13 cellular contexts compared by ENCODE assay signal in genomic region chr1:174222166-174222949, GRCh38.
DNase-seq lines count a peak whose midpoint lies in the region; ATAC-seq lines count a peak whose summit lies in the region.
"Had no signal": no experiment of that assay in that cellular context is flagged by ENCODE, and none has a peak within 500 bp of the region (broad histone marks: within the 10 kb centered on the region; RNA-seq: fewer than 3 reads in every experiment).

No MANE protein-coding gene starts in this region.

- ATAC-seq in activated T-cell treated with anti-CD3 and anti-CD28 coated beads, Interleukin-2, amount 50 U/mL, for 72 hours (replicated peaks in 1 of 2), result peak; percentile 79 to 95
- no peak for ATAC-seq in GM21619 (IDR thresholded peaks at IDR 0.05; ENCODE audit: unreplicated experiment)
- ATAC-seq: body of pancreas; naive thymus-derived CD8-positive, alpha-beta T cell had no signal

- peaks cover 18% of the 10 kb centered on the region for H3K4me1 Mint-ChIP-seq in activated T-cell treated with anti-CD3 and anti-CD28 coated beads, Interleukin-2, amount 50 U/mL, for 72 hours (ENCODE audit: low read depth)
- peaks cover 30% of the 10 kb centered on the region for H3K4me1 Mint-ChIP-seq in stimulated activated naive CD8-positive, alpha-beta T cell treated with anti-CD3 and anti-CD28 coated beads, Interleukin-15, Interleukin-2, amounts not matched to agents 100 ng/mL and 50 ng/mL, for 24 hours (ENCODE audit: low read depth)

- H3K36me3 Mint-ChIP-seq in activated T-cell treated with anti-CD3 and anti-CD28 coated beads, Interleukin-2, amount 50 U/mL, for 72 hours (ENCODE audit: insufficient read depth in 2 of 2), result peaks cover 7 to 17% of the 10 kb centered on the region in 2 donors
- H3K36me3 Mint-ChIP-seq in stimulated activated naive CD8-positive, alpha-beta T cell treated with anti-CD3 and anti-CD28 coated beads, Interleukin-15, Interleukin-2, amounts not matched to agents 100 ng/mL and 50 ng/mL, for 24 hours (ENCODE audit: low read depth), result peaks cover 39% of the 10 kb centered on the region

- no peak for DNase-seq in activated T-cell treated with anti-CD3 and anti-CD28 coated beads, Interleukin-2, amount 50 U/mL, for 72 hours
- no peak for DNase-seq in activated T-cell treated with anti-CD3 and anti-CD28 coated beads, Interleukin-2, amount 50 U/mL, for 1 hour
- DNase-seq in RKO (ENCODE audit: low spot score), result peak; percentile 7
- peak; percentile 74 for DNase-seq in fibroblast of gingiva (ENCODE audit: low read depth)
- DNase-seq in NK-92 (lab: John Stamatoyannopoulos, UW; ENCODE audit: unreplicated experiment), result no peak
- DNase-seq in NCI-H1417 treated with DMSO at 0.1 percent for 48 hours (lab: John Stamatoyannopoulos, UW), result no peak
- DNase-seq: body of pancreas; DMS79; naive thymus-derived CD8-positive, alpha-beta T cell; sigmoid colon; T1000 had no signal

- no peak overlapping the region for H3K4me3 Mint-ChIP-seq in activated T-cell treated with anti-CD3 and anti-CD28 coated beads, Interleukin-2, amount 50 U/mL, for 72 hours
- no peak overlapping the region for H3K4me3 Mint-ChIP-seq in stimulated activated naive CD8-positive, alpha-beta T cell treated with anti-CD3 and anti-CD28 coated beads, Interleukin-15, Interleukin-2, amounts not matched to agents 100 ng/mL and 50 ng/mL, for 24 hours
- H3K4me3 Mint-ChIP-seq: naive thymus-derived CD8-positive, alpha-beta T cell had no signal

- peak overlapping the region; percentile 81 for H3K27ac Mint-ChIP-seq in activated T-cell treated with anti-CD3 and anti-CD28 coated beads, Interleukin-2, amount 50 U/mL, for 72 hours
- peak overlapping the region; percentile 8 for H3K27ac Mint-ChIP-seq in stimulated activated naive CD8-positive, alpha-beta T cell treated with anti-CD3 and anti-CD28 coated beads, Interleukin-15, Interleukin-2, amounts not matched to agents 100 ng/mL and 50 ng/mL, for 24 hours

- H3K27me3 Mint-ChIP-seq in activated T-cell treated with anti-CD3 and anti-CD28 coated beads, Interleukin-2, amount 50 U/mL, for 72 hours (ENCODE audit: low read depth), result no peaks in the 10 kb centered on the region
- H3K27me3 Mint-ChIP-seq in stimulated activated naive CD8-positive, alpha-beta T cell treated with anti-CD3 and anti-CD28 coated beads, Interleukin-15, Interleukin-2, amounts not matched to agents 100 ng/mL and 50 ng/mL, for 24 hours, result no peaks in the 10 kb centered on the region
- H3K27me3 Mint-ChIP-seq: naive thymus-derived CD8-positive, alpha-beta T cell had no signal

- peaks cover 2 to 4% of the 10 kb centered on the region in 2 donors for H3K9me3 Mint-ChIP-seq in activated T-cell treated with anti-CD3 and anti-CD28 coated beads, Interleukin-2, amount 50 U/mL, for 72 hours
- H3K9me3 Mint-ChIP-seq in stimulated activated naive CD8-positive, alpha-beta T cell treated with anti-CD3 and anti-CD28 coated beads, Interleukin-15, Interleukin-2, amounts not matched to agents 100 ng/mL and 50 ng/mL, for 24 hours, result no peaks in the 10 kb centered on the region
- H3K9me3 Mint-ChIP-seq: naive thymus-derived CD8-positive, alpha-beta T cell had no signal

Comparison
In these comparisons a context has a peak if more than half of its experiments do, and no peak if none do; other contexts are left out.
1. DNase-seq: peak in RKO (single experiment) and fibroblast of gingiva (single experiment); none in activated T-cell treated with anti-CD3 and anti-CD28 coated beads, Interleukin-2, amount 50 U/mL, for 72 hours (0 of 2), activated T-cell treated with anti-CD3 and anti-CD28 coated beads, Interleukin-2, amount 50 U/mL, for 1 hour (single experiment), NK-92 (single experiment) and NCI-H1417 treated with DMSO at 0.1 percent for 48 hours (single experiment).